ENCODE assay signal across 9 cellular contexts in the genomic region with DNA sequence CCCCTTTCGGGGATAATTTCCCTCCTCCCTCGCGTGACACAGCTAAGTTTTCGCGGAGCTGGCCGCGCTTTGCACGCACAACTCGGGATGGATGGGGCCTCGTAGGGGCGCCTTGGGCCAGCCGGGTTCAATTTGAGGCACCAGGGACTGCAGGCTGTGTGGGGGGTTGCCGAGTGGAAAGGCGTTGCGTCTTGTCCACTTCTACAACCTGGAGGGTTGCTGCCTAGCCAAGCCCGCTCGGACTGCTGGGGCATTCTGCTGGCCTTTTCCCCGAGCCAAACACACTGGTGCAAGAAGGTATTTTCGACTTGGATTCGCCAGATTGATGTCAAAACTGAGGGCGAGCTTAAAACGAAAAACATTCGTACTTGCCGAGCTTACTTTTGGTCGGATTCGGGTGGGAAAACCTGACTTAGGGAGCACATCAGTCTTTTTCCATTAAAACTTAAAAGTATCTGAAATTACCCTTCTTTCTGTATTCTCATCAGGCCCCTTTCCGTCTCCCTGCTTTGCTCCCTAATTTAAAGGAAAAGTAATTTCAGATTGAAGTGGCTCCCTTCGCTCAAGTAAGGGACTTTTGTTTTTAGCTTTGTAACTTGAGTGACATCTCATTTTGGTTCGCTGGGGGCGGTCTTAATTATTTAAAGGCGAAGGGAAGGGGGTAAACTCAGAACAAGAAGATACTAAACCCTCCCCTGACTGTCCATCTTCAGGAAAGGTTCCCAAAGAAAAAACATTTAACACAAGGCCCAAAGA. TPM values are rescaled to one million over a fixed set of nuclear protein-coding genes. Genes with fewer than 3 reads are reported as not detected.
A peak's percentile ranks its signal among the peaks of the same experiment; 100 is the strongest.
DNase-seq lines count a peak whose midpoint lies in the region; ATAC-seq and TF ChIP-seq lines count a peak whose summit lies in the region.
"Had no signal": no experiment of that assay in that cellular context is flagged by ENCODE, and none has a peak within 500 bp of the region (broad histone marks: within the 10 kb centered on the region; RNA-seq: fewer than 3 reads in every experiment).

No MANE protein-coding gene starts in this region.

- H3K79me2 ChIP-seq in neural cell (replicated peaks; ENCODE audit: insufficient read depth, low read length) = no peaks in the 10 kb centered on the region

- TF ChIP-seq POLR2A in esophagus muscularis mucosa (IDR thresholded peaks at IDR 0.05; ENCODE audit: low read depth) = no peak

- TF ChIP-seq CTCF in esophagus muscularis mucosa (IDR thresholded peaks at IDR 0.05) (no peak), neural cell (IDR thresholded peaks at IDR 0.05; ENCODE audit: poor library complexity, severe bottlenecking) (no peak)

- H3K36me3 ChIP-seq in esophagus muscularis mucosa = peaks cover 7 to 34% (median 21%) of the 10 kb centered on the region in 4 donors
- H3K36me3 ChIP-seq in neural cell (ENCODE audit: insufficient read depth, low read length) = no peaks in the 10 kb centered on the region

- H3K9ac ChIP-seq in neural cell (ENCODE audit: low read length) = no peak overlapping the region

- peak overlapping the region; percentile 41 to 52 (median 46) for H3K4me3 ChIP-seq in esophagus muscularis mucosa
- no peak overlapping the region for H3K4me3 ChIP-seq in neural cell (ENCODE audit: low read length)

- H3K9me3 ChIP-seq in esophagus muscularis mucosa (no peaks in the 10 kb centered on the region), neural cell (ENCODE audit: low read length) (no peaks in the 10 kb centered on the region)

- no peak for TF ChIP-seq EP300 in esophagus muscularis mucosa (IDR thresholded peaks at IDR 0.05)
- TF ChIP-seq EP300 in neural cell (conservative IDR thresholded peaks at IDR 0.05; ENCODE audit: poor library complexity, severe bottlenecking) = no peak

- peaks cover 0 to 53% (median 28%) of the 10 kb centered on the region in 4 donors for H3K4me1 ChIP-seq in esophagus muscularis mucosa

- DNase-seq in AG08395 (ENCODE audit: low spot score) (peak; percentile 59), HuH-7.5 (ENCODE audit: low spot score) (peak; percentile 20), esophagus muscularis mucosa (ENCODE audit: extremely low spot score) (no peak), NCI-H774 (lab: John Stamatoyannopoulos, UW) (no peak), NCI-H1436 (lab: John Stamatoyannopoulos, UW) (no peak)
- DNase-seq: NCI-H524 treated with DMSO at 0.1 percent for 48 hours had no signal

- no peaks in the 10 kb centered on the region for H3K9me2 ChIP-seq in neural cell (ENCODE audit: insufficient read depth, low read length)

- no peak for ATAC-seq in GM21786 (IDR thresholded peaks at IDR 0.05; ENCODE audit: unreplicated experiment)
- ATAC-seq in HG03135 (IDR thresholded peaks at IDR 0.05; ENCODE audit: unreplicated experiment) = no peak

- H2AFZ ChIP-seq in neural cell (ENCODE audit: low read depth, low read length) = no peak overlapping the region

- no peaks in the 10 kb centered on the region for H4K20me1 ChIP-seq in neural cell (ENCODE audit: insufficient read depth)

- H3K27ac ChIP-seq in esophagus muscularis mucosa (replicated peaks in 1 of 4) = peak overlapping the region; percentile 35 to 48 (median 44)
- H3K27ac ChIP-seq in neural cell (ENCODE audit: low read length) = no peak overlapping the region

- no peak overlapping the region for H3K4me2 ChIP-seq in neural cell (ENCODE audit: low read length)

- peaks cover 0 to 67% (median 24%) of the 10 kb centered on the region in 4 donors for H3K27me3 ChIP-seq in esophagus muscularis mucosa
- H3K27me3 ChIP-seq in neural cell (ENCODE audit: insufficient read depth, low read depth, low read length) = peaks cover 99% of the 10 kb centered on the region

- no peak for TF ChIP-seq RAD21 in neural cell (conservative IDR thresholded peaks at IDR 0.05)

- 64% methylated on average over 28 of the region's 31 CpGs for WGBS in esophagus muscularis mucosa

- intact Hi-C loops in esophagus muscularis mucosa (cut with DNase I) = loop anchor here (2.0 kb wide), 1 partner anchor 967 kb away; no protein-coding TSS in a partner anchor

- H3F3A ChIP-seq in neural cell (ENCODE audit: insufficient read depth, low read length, poor library complexity, severe bottlenecking) = no peaks in the 10 kb centered on the region

TF ChIP-seq in neural cell, 6 proteins besides CTCF, POLR2A, EP300 and RAD21:
- TF ChIP-seq MXI1 (conservative IDR thresholded peaks at IDR 0.05; ENCODE audit: poor library complexity, severe bottlenecking) (no peak), EZH2 (IDR thresholded peaks at IDR 0.05; ENCODE audit: borderline replicate concordance, insufficient read depth, low read length, poor library complexity, severe bottlenecking) (peak; percentile 87), TAF1 (IDR thresholded peaks at IDR 0.05; ENCODE audit: low read depth) (no peak), POLR2AphosphoS5 (IDR thresholded peaks at IDR 0.05) (no peak), SMC3 (conservative IDR thresholded peaks at IDR 0.05; ENCODE audit: poor library complexity) (no peak)
- TF ChIP-seq, protein P1, sequence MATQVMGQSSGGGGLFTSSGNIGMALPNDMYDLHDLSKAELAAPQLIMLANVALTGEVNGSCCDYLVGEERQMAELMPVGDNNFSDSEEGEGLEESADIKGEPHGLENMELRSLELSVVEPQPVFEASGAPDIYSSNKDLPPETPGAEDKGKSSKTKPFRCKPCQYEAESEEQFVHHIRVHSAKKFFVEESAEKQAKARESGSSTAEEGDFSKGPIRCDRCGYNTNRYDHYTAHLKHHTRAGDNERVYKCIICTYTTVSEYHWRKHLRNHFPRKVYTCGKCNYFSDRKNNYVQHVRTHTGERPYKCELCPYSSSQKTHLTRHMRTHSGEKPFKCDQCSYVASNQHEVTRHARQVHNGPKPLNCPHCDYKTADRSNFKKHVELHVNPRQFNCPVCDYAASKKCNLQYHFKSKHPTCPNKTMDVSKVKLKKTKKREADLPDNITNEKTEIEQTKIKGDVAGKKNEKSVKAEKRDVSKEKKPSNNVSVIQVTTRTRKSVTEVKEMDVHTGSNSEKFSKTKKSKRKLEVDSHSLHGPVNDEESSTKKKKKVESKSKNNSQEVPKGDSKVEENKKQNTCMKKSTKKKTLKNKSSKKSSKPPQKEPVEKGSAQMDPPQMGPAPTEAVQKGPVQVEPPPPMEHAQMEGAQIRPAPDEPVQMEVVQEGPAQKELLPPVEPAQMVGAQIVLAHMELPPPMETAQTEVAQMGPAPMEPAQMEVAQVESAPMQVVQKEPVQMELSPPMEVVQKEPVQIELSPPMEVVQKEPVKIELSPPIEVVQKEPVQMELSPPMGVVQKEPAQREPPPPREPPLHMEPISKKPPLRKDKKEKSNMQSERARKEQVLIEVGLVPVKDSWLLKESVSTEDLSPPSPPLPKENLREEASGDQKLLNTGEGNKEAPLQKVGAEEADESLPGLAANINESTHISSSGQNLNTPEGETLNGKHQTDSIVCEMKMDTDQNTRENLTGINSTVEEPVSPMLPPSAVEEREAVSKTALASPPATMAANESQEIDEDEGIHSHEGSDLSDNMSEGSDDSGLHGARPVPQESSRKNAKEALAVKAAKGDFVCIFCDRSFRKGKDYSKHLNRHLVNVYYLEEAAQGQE (IDR thresholded peaks at IDR 0.05; ENCODE audit: borderline replicate concordance) = no peak

RNA-seq across cellular contexts. Expression of a gene that starts 14.3 kb away (rescaled TPM):
- 10 to 100 TPM in 1 of 4 donors, 1 to 10 TPM in 3; 5.3 to 10.4 (median 8.6) TPM for total RNA-seq in esophagus muscularis mucosa
- not detected in 2 replicates for polyA plus RNA-seq in neural cell
- polyA minus RNA-seq in neural cell = 0.24 TPM in 1 of 2 replicates, not detected in the other

Comparison
In these comparisons a context has a peak if more than half of its experiments do, and no peak if none do; other contexts are left out.
1. DNase-seq: peak in AG08395 (single experiment) and HuH-7.5 (single experiment); none in esophagus muscularis mucosa (single experiment), NCI-H774 (single experiment) and NCI-H1436 (single experiment).